In the genomic region with DNA sequence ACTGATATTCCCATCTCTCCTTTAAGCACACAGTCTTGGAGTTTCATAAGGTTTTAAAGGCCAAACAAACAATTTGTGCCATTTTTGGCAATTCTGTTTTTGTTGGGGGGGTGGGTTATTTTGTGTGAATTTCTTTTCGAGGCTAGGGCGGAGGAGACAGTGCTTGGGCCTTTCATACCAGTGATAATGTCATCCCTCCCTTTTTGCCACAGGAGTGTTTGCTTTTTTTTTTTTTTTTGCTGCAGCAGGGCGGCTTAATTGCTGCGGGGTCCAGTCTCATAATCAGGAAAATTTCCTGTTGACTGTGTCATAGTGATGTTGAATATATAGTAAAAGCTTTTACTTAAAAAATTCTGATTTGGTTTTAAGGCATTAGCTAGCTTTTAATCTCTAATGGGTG, we compare ENCODE assay signal across 1 cellular context.
TF ChIP-seq lines count a peak whose summit lies in the region.

No MANE protein-coding gene starts in this region.

TF ChIP-seq in GM23338, 12 proteins besides CTCF, POLR2A, EP300 and RAD21 (continued from another document):
- TF ChIP-seq, protein P1, sequence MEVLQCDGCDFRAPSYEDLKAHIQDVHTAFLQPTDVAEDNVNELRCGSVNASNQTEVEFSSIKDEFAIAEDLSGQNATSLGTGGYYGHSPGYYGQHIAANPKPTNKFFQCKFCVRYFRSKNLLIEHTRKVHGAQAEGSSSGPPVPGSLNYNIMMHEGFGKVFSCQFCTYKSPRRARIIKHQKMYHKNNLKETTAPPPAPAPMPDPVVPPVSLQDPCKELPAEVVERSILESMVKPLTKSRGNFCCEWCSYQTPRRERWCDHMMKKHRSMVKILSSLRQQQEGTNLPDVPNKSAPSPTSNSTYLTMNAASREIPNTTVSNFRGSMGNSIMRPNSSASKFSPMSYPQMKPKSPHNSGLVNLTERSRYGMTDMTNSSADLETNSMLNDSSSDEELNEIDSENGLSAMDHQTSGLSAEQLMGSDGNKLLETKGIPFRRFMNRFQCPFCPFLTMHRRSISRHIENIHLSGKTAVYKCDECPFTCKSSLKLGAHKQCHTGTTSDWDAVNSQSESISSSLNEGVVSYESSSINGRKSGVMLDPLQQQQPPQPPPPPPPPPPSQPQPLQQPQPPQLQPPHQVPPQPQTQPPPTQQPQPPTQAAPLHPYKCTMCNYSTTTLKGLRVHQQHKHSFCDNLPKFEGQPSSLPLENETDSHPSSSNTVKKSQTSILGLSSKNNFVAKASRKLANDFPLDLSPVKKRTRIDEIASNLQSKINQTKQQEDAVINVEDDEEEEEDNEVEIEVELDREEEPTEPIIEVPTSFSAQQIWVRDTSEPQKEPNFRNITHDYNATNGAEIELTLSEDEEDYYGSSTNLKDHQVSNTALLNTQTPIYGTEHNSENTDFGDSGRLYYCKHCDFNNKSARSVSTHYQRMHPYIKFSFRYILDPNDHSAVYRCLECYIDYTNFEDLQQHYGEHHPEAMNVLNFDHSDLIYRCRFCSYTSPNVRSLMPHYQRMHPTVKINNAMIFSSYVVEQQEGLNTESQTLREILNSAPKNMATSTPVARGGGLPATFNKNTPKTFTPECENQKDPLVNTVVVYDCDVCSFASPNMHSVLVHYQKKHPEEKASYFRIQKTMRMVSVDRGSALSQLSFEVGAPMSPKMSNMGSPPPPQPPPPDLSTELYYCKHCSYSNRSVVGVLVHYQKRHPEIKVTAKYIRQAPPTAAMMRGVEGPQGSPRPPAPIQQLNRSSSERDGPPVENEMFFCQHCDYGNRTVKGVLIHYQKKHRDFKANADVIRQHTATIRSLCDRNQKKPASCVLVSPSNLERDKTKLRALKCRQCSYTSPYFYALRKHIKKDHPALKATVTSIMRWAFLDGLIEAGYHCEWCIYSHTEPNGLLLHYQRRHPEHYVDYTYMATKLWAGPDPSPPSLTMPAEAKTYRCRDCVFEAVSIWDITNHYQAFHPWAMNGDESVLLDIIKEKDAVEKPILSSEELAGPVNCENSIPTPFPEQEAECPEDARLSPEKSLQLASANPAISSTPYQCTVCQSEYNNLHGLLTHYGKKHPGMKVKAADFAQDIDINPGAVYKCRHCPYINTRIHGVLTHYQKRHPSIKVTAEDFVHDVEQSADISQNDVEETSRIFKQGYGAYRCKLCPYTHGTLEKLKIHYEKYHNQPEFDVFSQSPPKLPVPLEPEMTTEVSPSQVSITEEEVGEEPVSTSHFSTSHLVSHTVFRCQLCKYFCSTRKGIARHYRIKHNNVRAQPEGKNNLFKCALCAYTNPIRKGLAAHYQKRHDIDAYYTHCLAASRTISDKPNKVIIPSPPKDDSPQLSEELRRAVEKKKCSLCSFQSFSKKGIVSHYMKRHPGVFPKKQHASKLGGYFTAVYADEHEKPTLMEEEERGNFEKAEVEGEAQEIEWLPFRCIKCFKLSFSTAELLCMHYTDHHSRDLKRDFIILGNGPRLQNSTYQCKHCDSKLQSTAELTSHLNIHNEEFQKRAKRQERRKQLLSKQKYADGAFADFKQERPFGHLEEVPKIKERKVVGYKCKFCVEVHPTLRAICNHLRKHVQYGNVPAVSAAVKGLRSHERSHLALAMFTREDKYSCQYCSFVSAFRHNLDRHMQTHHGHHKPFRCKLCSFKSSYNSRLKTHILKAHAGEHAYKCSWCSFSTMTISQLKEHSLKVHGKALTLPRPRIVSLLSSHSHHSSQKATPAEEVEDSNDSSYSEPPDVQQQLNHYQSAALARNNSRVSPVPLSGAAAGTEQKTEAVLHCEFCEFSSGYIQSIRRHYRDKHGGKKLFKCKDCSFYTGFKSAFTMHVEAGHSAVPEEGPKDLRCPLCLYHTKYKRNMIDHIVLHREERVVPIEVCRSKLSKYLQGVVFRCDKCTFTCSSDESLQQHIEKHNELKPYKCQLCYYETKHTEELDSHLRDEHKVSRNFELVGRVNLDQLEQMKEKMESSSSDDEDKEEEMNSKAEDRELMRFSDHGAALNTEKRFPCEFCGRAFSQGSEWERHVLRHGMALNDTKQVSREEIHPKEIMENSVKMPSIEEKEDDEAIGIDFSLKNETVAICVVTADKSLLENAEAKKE (CRISPR knock-in tag; IDR thresholded peaks at IDR 0.05) = no peak
- no peak for TF ChIP-seq JUNB (IDR thresholded peaks at IDR 0.05; ENCODE audit: unreplicated experiment)
- no peak for TF ChIP-seq EZH2phosphoT487 (IDR thresholded peaks at IDR 0.05; ENCODE audit: unreplicated experiment)
- TF ChIP-seq ZNF331 (CRISPR knock-in tag; IDR thresholded peaks at IDR 0.05; ENCODE audit: low read depth) = no peak
